Comparison of ENCODE assay signal across 21 cellular contexts in genomic region chr14:101224356-101225115, GRCh38.
DNase-seq lines count a peak whose midpoint lies in the region; ATAC-seq and TF ChIP-seq lines count a peak whose summit lies in the region.
"Had no signal": no experiment of that assay in that cellular context is flagged by ENCODE, and none has a peak within 500 bp of the region (broad histone marks: within the 10 kb centered on the region; RNA-seq: fewer than 3 reads in every experiment).

No MANE protein-coding gene starts in this region.

- ATAC-seq in RWPE2 (ENCODE audit: low read depth), result no peak
- ATAC-seq in GM21367 (IDR thresholded peaks at IDR 0.05; ENCODE audit: unreplicated experiment), result no peak
- no peak for ATAC-seq in HG03457 (IDR thresholded peaks at IDR 0.05; ENCODE audit: unreplicated experiment)
- ATAC-seq: A549; activated naive CD4-positive, alpha-beta T cell treated with anti-CD3 and anti-CD28 coated beads, Interleukin-2, amount 50 U/mL, for 72 hours; CD8-positive, alpha-beta T cell; naive thymus-derived CD4-positive, alpha-beta T cell; psoas muscle; stimulated activated effector memory CD8-positive, alpha-beta T cell treated with anti-CD3 and anti-CD28 coated beads, Interleukin-12 subunit alpha, Interleukin-12 subunit beta, amount 100 ng/mL, for 72 hours had no signal

- no peak overlapping the region for H3K27ac ChIP-seq in RWPE2 (ENCODE audit: poor library complexity, severe bottlenecking)
- H3K27ac ChIP-seq: psoas muscle, SJSA1, tibial artery had no signal

- intact Hi-C loops in activated T-helper 1 cell treated with anti-CD3 and anti-CD28 coated beads, Interleukin-12 subunit alpha, Interleukin-12 subunit beta, Interleukin-2, Interleukin-4 antibody, amounts not matched to agents 30 ng/mL and 10 ng/mL and 1 ng/mL, durations not matched to agents 14 hours and 24 hours and 36 hours (cut with micrococcal nuclease), result no loop called here

- no peak for TF ChIP-seq CTCF in RWPE2 (IDR thresholded peaks at IDR 0.05; ENCODE audit: poor library complexity, severe bottlenecking)

- H3K9me3 ChIP-seq in RWPE2 (ENCODE audit: severe bottlenecking), result no peaks in the 10 kb centered on the region
- H3K9me3 ChIP-seq: A549, psoas muscle, SJSA1 had no signal

- H3K4me3 Mint-ChIP-seq in activated T-helper 1 cell treated with anti-CD3 and anti-CD28 coated beads, Interleukin-12 subunit alpha, Interleukin-12 subunit beta, Interleukin-2, Interleukin-4 antibody, amounts not matched to agents 30 ng/mL and 10 ng/mL and 1 ng/mL, durations not matched to agents 14 hours and 24 hours and 36 hours, result no peak overlapping the region
- H3K4me3 Mint-ChIP-seq: CD8-positive, alpha-beta T cell; dendritic cell treated with granulocyte-macrophage colony-stimulating factor and Interleukin-4, amounts not matched to agents 40 ng/mL and 50 ng/mL, for 4 days; naive thymus-derived CD4-positive, alpha-beta T cell; stimulated activated effector memory CD8-positive, alpha-beta T cell treated with anti-CD3 and anti-CD28 coated beads, Interleukin-12 subunit alpha, Interleukin-12 subunit beta, amount 100 ng/mL, for 72 hours had no signal

- peak; percentile 45 for DNase-seq in activated CD8-positive, alpha-beta memory T cell treated with anti-CD3 and anti-CD28 coated beads for 24 hours
- DNase-seq in activated CD8-positive, alpha-beta memory T cell treated with anti-CD3 and anti-CD28 coated beads, Interleukin-2, amount 50 U/mL, for 4 hours, result no peak
- DNase-seq in RWPE2 (ENCODE audit: low spot score) (peak; percentile 47), islet precursor cell (peak; percentile 45), ureter (ENCODE audit: low spot score) (peak; percentile 34)
- no peak for DNase-seq in activated T-helper 1 cell treated with anti-CD3 and anti-CD28 coated beads, Interleukin-12 subunit alpha, Interleukin-12 subunit beta, Interleukin-2, Interleukin-4 antibody, amounts not matched to agents 30 ng/mL and 10 ng/mL and 1 ng/mL, durations not matched to agents 14 hours and 24 hours and 36 hours (ENCODE audit: low spot score)
- DNase-seq: activated CD4-positive, alpha-beta T cell treated with anti-CD3 and anti-CD28 coated beads for 1 hour; NCI-H1436; NCI-H2227 treated with DMSO at 0.1 percent for 48 hours; tibial artery had no signal

- no peaks in the 10 kb centered on the region for H3K4me1 ChIP-seq in RWPE2 (ENCODE audit: insufficient read depth, poor library complexity, severe bottlenecking)
- H3K4me1 ChIP-seq: psoas muscle, SJSA1, tibial artery had no signal

- H3K27me3 ChIP-seq in RWPE2 (ENCODE audit: insufficient read depth, poor library complexity, severe bottlenecking), result no peaks in the 10 kb centered on the region
- H3K27me3 ChIP-seq: SJSA1 had no signal

- H3K27me3 Mint-ChIP-seq in activated T-helper 1 cell treated with anti-CD3 and anti-CD28 coated beads, Interleukin-12 subunit alpha, Interleukin-12 subunit beta, Interleukin-2, Interleukin-4 antibody, amounts not matched to agents 30 ng/mL and 10 ng/mL and 1 ng/mL, durations not matched to agents 14 hours and 24 hours and 36 hours (ENCODE audit: insufficient read depth), result peaks cover 2% of the 10 kb centered on the region
- H3K27me3 Mint-ChIP-seq: dendritic cell treated with granulocyte-macrophage colony-stimulating factor and Interleukin-4, amounts not matched to agents 40 ng/mL and 50 ng/mL, for 4 days had no signal

- no peaks in the 10 kb centered on the region for H3K4me1 Mint-ChIP-seq in activated T-helper 1 cell treated with anti-CD3 and anti-CD28 coated beads, Interleukin-12 subunit alpha, Interleukin-12 subunit beta, Interleukin-2, Interleukin-4 antibody, amounts not matched to agents 30 ng/mL and 10 ng/mL and 1 ng/mL, durations not matched to agents 14 hours and 24 hours and 36 hours (ENCODE audit: low read depth)
- H3K4me1 Mint-ChIP-seq: stimulated activated effector memory CD8-positive, alpha-beta T cell treated with anti-CD3 and anti-CD28 coated beads, Interleukin-12 subunit alpha, Interleukin-12 subunit beta, amount 100 ng/mL, for 72 hours had no signal

- no peak overlapping the region for H3K27ac Mint-ChIP-seq in activated T-helper 1 cell treated with anti-CD3 and anti-CD28 coated beads, Interleukin-12 subunit alpha, Interleukin-12 subunit beta, Interleukin-2, Interleukin-4 antibody, amounts not matched to agents 30 ng/mL and 10 ng/mL and 1 ng/mL, durations not matched to agents 14 hours and 24 hours and 36 hours
- H3K27ac Mint-ChIP-seq: activated naive CD4-positive, alpha-beta T cell treated with anti-CD3 and anti-CD28 coated beads, Interleukin-2, amount 50 U/mL, for 72 hours; CD8-positive, alpha-beta T cell; dendritic cell treated with granulocyte-macrophage colony-stimulating factor and Interleukin-4, amounts not matched to agents 40 ng/mL and 50 ng/mL, for 4 days; naive thymus-derived CD4-positive, alpha-beta T cell; stimulated activated effector memory CD8-positive, alpha-beta T cell treated with anti-CD3 and anti-CD28 coated beads, Interleukin-12 subunit alpha, Interleukin-12 subunit beta, amount 100 ng/mL, for 72 hours had no signal

- H3K4me3 ChIP-seq in RWPE2 (ENCODE audit: severe bottlenecking), result no peak overlapping the region
- H3K4me3 ChIP-seq: A549, lung, psoas muscle, SJSA1, tibial artery had no signal

- no peaks in the 10 kb centered on the region for H3K36me3 ChIP-seq in RWPE2 (ENCODE audit: low read depth)
- H3K36me3 ChIP-seq: SJSA1, tibial artery had no signal

- H3K36me3 Mint-ChIP-seq in activated T-helper 1 cell treated with anti-CD3 and anti-CD28 coated beads, Interleukin-12 subunit alpha, Interleukin-12 subunit beta, Interleukin-2, Interleukin-4 antibody, amounts not matched to agents 30 ng/mL and 10 ng/mL and 1 ng/mL, durations not matched to agents 14 hours and 24 hours and 36 hours (ENCODE audit: low read depth), result no peaks in the 10 kb centered on the region
- H3K36me3 Mint-ChIP-seq: activated naive CD4-positive, alpha-beta T cell treated with anti-CD3 and anti-CD28 coated beads, Interleukin-2, amount 50 U/mL, for 72 hours; CD8-positive, alpha-beta T cell; naive thymus-derived CD4-positive, alpha-beta T cell; stimulated activated effector memory CD8-positive, alpha-beta T cell treated with anti-CD3 and anti-CD28 coated beads, Interleukin-12 subunit alpha, Interleukin-12 subunit beta, amount 100 ng/mL, for 72 hours had no signal

- no peaks in the 10 kb centered on the region for H3K9me3 Mint-ChIP-seq in activated T-helper 1 cell treated with anti-CD3 and anti-CD28 coated beads, Interleukin-12 subunit alpha, Interleukin-12 subunit beta, Interleukin-2, Interleukin-4 antibody, amounts not matched to agents 30 ng/mL and 10 ng/mL and 1 ng/mL, durations not matched to agents 14 hours and 24 hours and 36 hours
- H3K9me3 Mint-ChIP-seq: activated naive CD4-positive, alpha-beta T cell treated with anti-CD3 and anti-CD28 coated beads, Interleukin-2, amount 50 U/mL, for 72 hours; CD8-positive, alpha-beta T cell; dendritic cell treated with granulocyte-macrophage colony-stimulating factor and Interleukin-4, amounts not matched to agents 40 ng/mL and 50 ng/mL, for 4 days; stimulated activated effector memory CD8-positive, alpha-beta T cell treated with anti-CD3 and anti-CD28 coated beads, Interleukin-12 subunit alpha, Interleukin-12 subunit beta, amount 100 ng/mL, for 72 hours had no signal

Comparison
In these comparisons a context has a peak if more than half of its experiments do, and no peak if none do; other contexts are left out.
1. DNase-seq: peak in activated CD8-positive, alpha-beta memory T cell treated with anti-CD3 and anti-CD28 coated beads for 24 hours (single experiment), RWPE2 (single experiment), islet precursor cell (single experiment) and ureter (single experiment); none in activated CD8-positive, alpha-beta memory T cell treated with anti-CD3 and anti-CD28 coated beads, Interleukin-2, amount 50 U/mL, for 4 hours (single experiment) and activated T-helper 1 cell treated with anti-CD3 and anti-CD28 coated beads, Interleukin-12 subunit alpha, Interleukin-12 subunit beta, Interleukin-2, Interleukin-4 antibody, amounts not matched to agents 30 ng/mL and 10 ng/mL and 1 ng/mL, durations not matched to agents 14 hours and 24 hours and 36 hours (single experiment).